In genomic region chr22:42399315-42400271, GRCh38 we compare ENCODE assay signal across 9 cellular contexts. TPM values are rescaled to one million over a fixed set of nuclear protein-coding genes. Genes with fewer than 3 reads are reported as not detected.
A peak's percentile ranks its signal among the peaks of the same experiment; 100 is the strongest.
DNase-seq lines count a peak whose midpoint lies in the region; ATAC-seq and TF ChIP-seq lines count a peak whose summit lies in the region.
"Had no signal": no experiment of that assay in that cellular context is flagged by ENCODE, and none has a peak within 500 bp of the region (broad histone marks: within the 10 kb centered on the region; RNA-seq: fewer than 3 reads in every experiment).

No MANE protein-coding gene starts in this region.

- H3K4me3 Mint-ChIP-seq in glutamatergic neuron (ENCODE audit: unreplicated experiment) (peak overlapping the region; percentile 61), progenitor cell of endocrine pancreas (ENCODE audit: low read depth) (no peak overlapping the region)

- TF ChIP-seq CTCF in glutamatergic neuron (IDR thresholded peaks at IDR 0.05; ENCODE audit: partially characterized antibody, unreplicated experiment) (no peak), transverse colon (IDR thresholded peaks at IDR 0.05) (no peak), progenitor cell of endocrine pancreas (IDR thresholded peaks at IDR 0.05; ENCODE audit: unreplicated experiment) (no peak)

- 59 to 73% methylated on average over 15 to 30 of the region's 30 CpGs for WGBS in transverse colon (ENCODE audit: low coverage in 1 of 2), 2 donors

- no peak overlapping the region for H3K4me3 ChIP-seq in transverse colon
- H3K4me3 ChIP-seq: PC-9 had no signal

- in situ Hi-C loops in transverse colon (cut with MboI; ENCODE audit: low pct_ligation_motif_present in 1 of 4, low pct_unique_long_range_greater_than_20kb in 1 of 4, low sequenced_read_pairs in 3 of 4): no loop called here

- peaks cover 22% of the 10 kb centered on the region for H3K4me1 Mint-ChIP-seq in glutamatergic neuron (ENCODE audit: low read depth, unreplicated experiment)
- H3K4me1 Mint-ChIP-seq in progenitor cell of endocrine pancreas (ENCODE audit: low read depth): no peaks in the 10 kb centered on the region

- TF ChIP-seq POLR2A in transverse colon (IDR thresholded peaks at IDR 0.05): no peak

- intact Hi-C loops in transverse colon (cut with DNase I; ENCODE audit: low total_unique reads): no loop called here

- no peaks in the 10 kb centered on the region for H3K27me3 ChIP-seq in transverse colon

- H3K9me3 ChIP-seq in transverse colon: no peaks in the 10 kb centered on the region

- TF ChIP-seq EP300 in transverse colon (IDR thresholded peaks at IDR 0.05; ENCODE audit: low read depth): no peak

- ATAC-seq in left lobe of liver: no peak

- peaks cover 0 to 5% (median 1%) of the 10 kb centered on the region in 4 donors for H3K4me1 ChIP-seq in transverse colon

- DNase-seq in SKM-1 treated with dmso at 0.1 percent for 144 hours (lab: John Stamatoyannopoulos, UW; ENCODE audit: unreplicated experiment) (peak; percentile 34), SKM-1 (lab: John Stamatoyannopoulos, UW; ENCODE audit: unreplicated experiment) (no peak), NCI-H69 (lab: John Stamatoyannopoulos, UW) (peak; percentile 99), glutamatergic neuron (peak; percentile 80), transverse colon (peak; percentile 40), left lobe of liver (ENCODE audit: low spot score) (no peak), HCEC 1CT (no peak), progenitor cell of endocrine pancreas (ENCODE audit: low spot score, unreplicated experiment) (no peak)
- DNase-seq: PC-9 had no signal

- H3K9me3 Mint-ChIP-seq in glutamatergic neuron (ENCODE audit: unreplicated experiment) (peaks cover 8% of the 10 kb centered on the region), progenitor cell of endocrine pancreas (ENCODE audit: low read depth) (no peaks in the 10 kb centered on the region)

- H3K27ac Mint-ChIP-seq in glutamatergic neuron (ENCODE audit: unreplicated experiment) (peak overlapping the region; percentile 73), progenitor cell of endocrine pancreas (no peak overlapping the region)

- no peaks in the 10 kb centered on the region for H3K36me3 Mint-ChIP-seq in glutamatergic neuron (ENCODE audit: unreplicated experiment)
- no peaks in the 10 kb centered on the region for H3K36me3 Mint-ChIP-seq in progenitor cell of endocrine pancreas (ENCODE audit: insufficient read depth)

- H3K27ac ChIP-seq in transverse colon: no peak overlapping the region
- H3K27ac ChIP-seq: PC-9 had no signal

- no peaks in the 10 kb centered on the region for H3K36me3 ChIP-seq in transverse colon

- H3K27me3 Mint-ChIP-seq in glutamatergic neuron (ENCODE audit: unreplicated experiment) (peaks cover 8% of the 10 kb centered on the region), progenitor cell of endocrine pancreas (peaks cover 30% of the 10 kb centered on the region)

RNA-seq across cellular contexts. Expression of gene NFAM1, which starts 32.6 kb away (rescaled TPM):
- total RNA-seq in glutamatergic neuron (ENCODE audit: unreplicated experiment) (0.91 TPM), transverse colon (1 to 10 TPM in 2 of 4 donors, not detected in 2; 1.1 to 1.4 TPM), left lobe of liver (2.8 TPM), progenitor cell of endocrine pancreas (0.31 and 0.69 TPM in 2 replicates)
- total RNA-seq: PC-9 had no signal

Comparison
In these comparisons a context has a peak if more than half of its experiments do, and no peak if none do; other contexts are left out.
1. DNase-seq: peak in SKM-1 treated with dmso at 0.1 percent for 144 hours (single experiment), NCI-H69 (single experiment), glutamatergic neuron (single experiment) and transverse colon (single experiment); none in SKM-1 (single experiment), left lobe of liver (single experiment), HCEC 1CT (single experiment) and progenitor cell of endocrine pancreas (single experiment).